ENCODE assay signal across 8 cellular contexts in genomic region chr17:35809855-35810461, GRCh38. TPM values are rescaled to one million over a fixed set of nuclear protein-coding genes. Genes with fewer than 3 reads are reported as not detected.
DNase-seq lines count a peak whose midpoint lies in the region; ATAC-seq and TF ChIP-seq lines count a peak whose summit lies in the region.

No MANE protein-coding gene starts in this region.

- peak overlapping the region; percentile 89 for H3K4me3 Mint-ChIP-seq in activated naive CD8-positive, alpha-beta T cell treated with anti-CD3 and anti-CD28 coated beads for 36 hours

- peaks cover 5 to 38% (median 31%) of the 10 kb centered on the region in 5 donors for H3K4me1 ChIP-seq in subcutaneous abdominal adipose tissue (ENCODE audit: control insufficient read depth in 5 of 5, insufficient read depth in 5 of 5, low read length in 5 of 5)

- DNase-seq in AG09309 (ENCODE audit: low read depth) (no peak), HFF-Myc (ENCODE audit: extremely low read depth, low read depth) (no peak), iris pigment epithelial cell (ENCODE audit: low read depth) (peak; percentile 44), NCI-H2227 (lab: John Stamatoyannopoulos, UW; ENCODE audit: unreplicated experiment) (no peak), HEK293T (ENCODE audit: extremely low spot score) (no peak)
- no peak for DNase-seq in activated naive CD8-positive, alpha-beta T cell treated with anti-CD3 and anti-CD28 coated beads for 36 hours

- CTCF ChIA-PET in HEK293T (lab: Yijun Ruan, JAX) = interaction anchor here (1.9 kb wide), 1 partner anchor 46 kb away, joined by 9 read pairs; no protein-coding TSS in a partner anchor

- no peak for TF ChIP-seq CTCF in AG09309 (IDR thresholded peaks at IDR 0.05; ENCODE audit: control insufficient read depth, insufficient read depth, low read depth, low read length, missing control alignments)
- no peak for TF ChIP-seq CTCF in HFF-Myc (IDR thresholded peaks at IDR 0.05; ENCODE audit: low read depth, low read length, missing control alignments)

- H3K4me3 ChIP-seq in AG09309 (ENCODE audit: control insufficient read depth, low read depth, low read length) (peak overlapping the region; percentile 92), HFF-Myc (replicated peaks; ENCODE audit: low read depth, low read length) (peak overlapping the region; percentile 96), subcutaneous abdominal adipose tissue (ENCODE audit: low read depth in 1 of 5, low read length in 5 of 5) (peak overlapping the region; percentile 79 to 97 (median 93))

- no peaks in the 10 kb centered on the region for H3K9me3 Mint-ChIP-seq in activated naive CD8-positive, alpha-beta T cell treated with anti-CD3 and anti-CD28 coated beads for 36 hours

- H3K36me3 Mint-ChIP-seq in activated naive CD8-positive, alpha-beta T cell treated with anti-CD3 and anti-CD28 coated beads for 36 hours = peaks cover 34% of the 10 kb centered on the region

- peak overlapping the region; percentile 84 to 97 (median 93) for H3K9ac ChIP-seq in subcutaneous abdominal adipose tissue (ENCODE audit: low read length in 5 of 5)

- H3K4me1 Mint-ChIP-seq in activated naive CD8-positive, alpha-beta T cell treated with anti-CD3 and anti-CD28 coated beads for 36 hours = peaks cover 56% of the 10 kb centered on the region

- H3K27me3 ChIP-seq in subcutaneous abdominal adipose tissue (ENCODE audit: control insufficient read depth in 5 of 5, insufficient read depth in 4 of 5, low read length in 5 of 5) = no peaks in the 10 kb centered on the region

- H3K27ac ChIP-seq in subcutaneous abdominal adipose tissue (ENCODE audit: low read depth, low read length) = peak overlapping the region; percentile 90

- H3K27ac Mint-ChIP-seq in activated naive CD8-positive, alpha-beta T cell treated with anti-CD3 and anti-CD28 coated beads for 36 hours = peak overlapping the region; percentile 97

- no peaks in the 10 kb centered on the region for H3K36me3 ChIP-seq in subcutaneous abdominal adipose tissue (ENCODE audit: control insufficient read depth in 5 of 5, insufficient read depth in 5 of 5, low read length in 5 of 5)

- H3K9me3 ChIP-seq in subcutaneous abdominal adipose tissue (ENCODE audit: control insufficient read depth in 5 of 5, low read length in 5 of 5) = no peaks in the 10 kb centered on the region

- POLR2A ChIA-PET in HEK293T (lab: Yijun Ruan, JAX) = interaction anchor here (0.7 to 5.0 kb wide), 10 partner anchors 10 to 1583 kb away, joined by 3 to 109 read pairs (median 6); partner anchors contain the start of genes C17orf50, MMP28 and PEX12

- H3K27me3 Mint-ChIP-seq in activated naive CD8-positive, alpha-beta T cell treated with anti-CD3 and anti-CD28 coated beads for 36 hours = no peaks in the 10 kb centered on the region

- no peak for ATAC-seq in HG03108 (IDR thresholded peaks at IDR 0.05; ENCODE audit: unreplicated experiment)

TF ChIP-seq in HEK293T, 16 proteins besides CTCF, POLR2A, EP300 and RAD21:
- TF ChIP-seq ELF4 (IDR thresholded peaks at IDR 0.05) = no peak
- no peak for TF ChIP-seq HDGF (IDR thresholded peaks at IDR 0.05; ENCODE audit: borderline replicate concordance)
- TF ChIP-seq ARNT (IDR thresholded peaks at IDR 0.05) = no peak
- no peak for TF ChIP-seq SUZ12 (IDR thresholded peaks at IDR 0.05)
- TF ChIP-seq NFRKB (IDR thresholded peaks at IDR 0.05) = no peak
- no peak for TF ChIP-seq SP1 (IDR thresholded peaks at IDR 0.05)
- TF ChIP-seq BHLHE40 (IDR thresholded peaks at IDR 0.05; ENCODE audit: borderline replicate concordance) = no peak
- no peak for TF ChIP-seq TARDBP (IDR thresholded peaks at IDR 0.05)
- no peak for TF ChIP-seq FOXM1 (IDR thresholded peaks at IDR 0.05; ENCODE audit: borderline replicate concordance)

RNA-seq across cellular contexts. Expression of gene TAF15, which starts 0.7 kb away (rescaled TPM):
- 100 to 1,000 TPM; 306 to 317 TPM for total RNA-seq in activated naive CD8-positive, alpha-beta T cell treated with anti-CD3 and anti-CD28 coated beads for 36 hours

RNA-seq across cellular contexts. Expression of gene MMP28, which starts 14.5 kb away (rescaled TPM):
- total RNA-seq in activated naive CD8-positive, alpha-beta T cell treated with anti-CD3 and anti-CD28 coated beads for 36 hours = under 1 TPM; 0.21 to 0.50 TPM

RNA-seq across cellular contexts. Expression of gene C17orf50, which starts 49.3 kb away (rescaled TPM):
- total RNA-seq in activated naive CD8-positive, alpha-beta T cell treated with anti-CD3 and anti-CD28 coated beads for 36 hours = not detected

RNA-seq across cellular contexts. Expression of gene GAS2L2, which starts 56.9 kb away (rescaled TPM):
- total RNA-seq in activated naive CD8-positive, alpha-beta T cell treated with anti-CD3 and anti-CD28 coated beads for 36 hours = under 1 TPM; 0.40 to 0.43 TPM

RNA-seq across cellular contexts. Expression of gene HEATR9, which starts 58.7 kb away (rescaled TPM):
- total RNA-seq in activated naive CD8-positive, alpha-beta T cell treated with anti-CD3 and anti-CD28 coated beads for 36 hours = under 1 TPM in 1 of 2 experiments, not detected in 1; 0.18 TPM
